9 cellular contexts compared by ENCODE assay signal in genomic region chr2:148642891-148643416, GRCh38. TPM values are rescaled to one million over a fixed set of nuclear protein-coding genes. Genes with fewer than 3 reads are reported as not detected.
DNase-seq lines count a peak whose midpoint lies in the region; ATAC-seq, FAIRE-seq and TF ChIP-seq lines count a peak whose summit lies in the region.
"Had no signal": no experiment of that assay in that cellular context is flagged by ENCODE, and none has a peak within 500 bp of the region (broad histone marks: within the 10 kb centered on the region; RNA-seq: fewer than 3 reads in every experiment).

No MANE protein-coding gene starts in this region.

- H3K9me3 ChIP-seq in Caco-2 (no peaks in the 10 kb centered on the region), astrocyte (ENCODE audit: insufficient read depth, low read depth, low read length) (no peaks in the 10 kb centered on the region), right cardiac atrium (ENCODE audit: control insufficient read depth, low read length) (no peaks in the 10 kb centered on the region)

- POLR2A ChIA-PET in Caco-2 (lab: Charles Lee) = no interaction called here

- H3K4me1 ChIP-seq in Caco-2 = no peaks in the 10 kb centered on the region
- peaks cover 8% of the 10 kb centered on the region for H3K4me1 ChIP-seq in astrocyte (ENCODE audit: insufficient read depth, low read length)
- no peaks in the 10 kb centered on the region for H3K4me1 ChIP-seq in right cardiac atrium (ENCODE audit: control insufficient read depth, insufficient read depth, low read length)

- no peak for TF ChIP-seq CTCF in Caco-2 (IDR thresholded peaks at IDR 0.05; ENCODE audit: insufficient read depth in 1 of 2, low read depth in 1 of 2, low read length in 1 of 2, severe bottlenecking in 1 of 2, unreplicated experiment in 1 of 2)
- TF ChIP-seq CTCF in astrocyte (IDR thresholded peaks at IDR 0.05; ENCODE audit: insufficient read depth, low read depth, low read length) = no peak

- H3K36me3 Mint-ChIP-seq in Caco-2 (ENCODE audit: insufficient read depth, unreplicated experiment) = peaks cover 16% of the 10 kb centered on the region
- no peaks in the 10 kb centered on the region for H3K36me3 Mint-ChIP-seq in astrocyte (ENCODE audit: low read depth, unreplicated experiment)
- H3K36me3 Mint-ChIP-seq in naive B cell = peaks cover 0 to 7% of the 10 kb centered on the region in 2 donors

- no peak overlapping the region for H3K27ac Mint-ChIP-seq in Caco-2 (ENCODE audit: unreplicated experiment)
- H3K27ac Mint-ChIP-seq in astrocyte (ENCODE audit: unreplicated experiment) = no peak overlapping the region
- H3K27ac Mint-ChIP-seq in naive B cell = peak overlapping the region in 1 of 6 donors; percentile 98

- no peak overlapping the region for H2AFZ ChIP-seq in astrocyte (ENCODE audit: low read depth, low read length)

- H3K9me3 Mint-ChIP-seq in Caco-2 (ENCODE audit: unreplicated experiment) (no peaks in the 10 kb centered on the region), astrocyte (ENCODE audit: unreplicated experiment) (no peaks in the 10 kb centered on the region), naive B cell (no peaks in the 10 kb centered on the region)

- DNase-seq in Caco-2 (no peak), M059J (ENCODE audit: low read depth) (peak; percentile 47), astrocyte (ENCODE audit: low read depth) (peak; percentile 49), naive B cell (no peak), GM19239 (ENCODE audit: insufficient read length, low spot score) (no peak), right cardiac atrium (no peak), activated gamma-delta T cell treated with Interleukin-2 at 50 U/mL for 16 hours (no peak)

- CTCF ChIA-PET in Caco-2 (lab: Charles Lee) = interaction anchor here (0.6 kb wide), 1 partner anchor 256 kb away, joined by 3 read pairs; no protein-coding TSS in a partner anchor

- BruUV-seq in Caco-2 (replicated peaks; lab: Mats Ljungman, UMichigan) = no TSS peak

- intact Hi-C loops in Caco-2 (cut with micrococcal nuclease; ENCODE audit: unreplicated experiment) = loop anchor here (5.0 to 10.0 kb wide), 3 partner anchors 76 to 718 kb away; partner anchors contain the start of genes MBD5 and ORC4
- intact Hi-C loops in right cardiac atrium (cut with DNase I) = loop anchor here in 2 of 4 donors (10.0 kb wide), 2 partner anchors 132 to 352 kb away; no protein-coding TSS in a partner anchor

- WGBS in right cardiac atrium = 53% methylated on average over 3 of the region's 3 CpGs

- FAIRE-seq in astrocyte (lab: Jason Lieb, UNC) (no peak), GM19239 (lab: Jason Lieb, UNC) (no peak)
- FAIRE-seq: colon had no signal

- H3K4me3 Mint-ChIP-seq in Caco-2 (ENCODE audit: unreplicated experiment) = peak overlapping the region; percentile 97
- peak overlapping the region; percentile 77 for H3K4me3 Mint-ChIP-seq in astrocyte (ENCODE audit: unreplicated experiment)
- peak overlapping the region; percentile 69 to 98 (median 95) for H3K4me3 Mint-ChIP-seq in naive B cell

- H3K27me3 Mint-ChIP-seq in Caco-2 (ENCODE audit: insufficient read depth, unreplicated experiment) (no peaks in the 10 kb centered on the region), astrocyte (ENCODE audit: low read depth, unreplicated experiment) (no peaks in the 10 kb centered on the region), naive B cell (peaks cover 0 to 6% (median 4%) of the 10 kb centered on the region in 3 donors)

- H3K36me3 ChIP-seq in Caco-2 (ENCODE audit: control insufficient read depth, insufficient read depth, low read length) (no peaks in the 10 kb centered on the region), astrocyte (ENCODE audit: insufficient read depth, low read length) (no peaks in the 10 kb centered on the region)

- H3K4me2 ChIP-seq in astrocyte (ENCODE audit: low read length) = peak overlapping the region; percentile 15

- H3K27me3 ChIP-seq in Caco-2 (replicated peaks; ENCODE audit: control insufficient read depth, insufficient read depth, low read length) = no peaks in the 10 kb centered on the region
- H3K27me3 ChIP-seq in astrocyte (ENCODE audit: insufficient read depth, low read length) = peaks cover 2% of the 10 kb centered on the region
- H3K27me3 ChIP-seq in right cardiac atrium (ENCODE audit: control insufficient read depth, insufficient read depth) = no peaks in the 10 kb centered on the region

- H3K4me3 ChIP-seq in Caco-2 (ENCODE audit: low read depth, low read length) (no peak overlapping the region), astrocyte (ENCODE audit: insufficient read depth, low read depth, low read length) (no peak overlapping the region), right cardiac atrium (ENCODE audit: low read length) (no peak overlapping the region)

- H3K9ac ChIP-seq in astrocyte (ENCODE audit: low read length) = no peak overlapping the region

- peaks cover 24% of the 10 kb centered on the region for H4K20me1 ChIP-seq in astrocyte (ENCODE audit: insufficient read depth, low read length)

- peaks cover 27% of the 10 kb centered on the region for H3K79me2 ChIP-seq in astrocyte (ENCODE audit: insufficient read depth, low read length)

- H3K27ac ChIP-seq in astrocyte (ENCODE audit: low read depth, low read length) (no peak overlapping the region), right cardiac atrium (ENCODE audit: low read length) (no peak overlapping the region)

- H3K4me1 Mint-ChIP-seq in Caco-2 (ENCODE audit: low read depth, unreplicated experiment) = peaks cover 13% of the 10 kb centered on the region
- peaks cover 13% of the 10 kb centered on the region for H3K4me1 Mint-ChIP-seq in astrocyte (ENCODE audit: low read depth, unreplicated experiment)
- H3K4me1 Mint-ChIP-seq in naive B cell = peaks cover 18 to 29% (median 26%) of the 10 kb centered on the region in 3 donors

- ATAC-seq in naive B cell (ENCODE audit: low read depth in 2 of 2) = no peak
- no peak for ATAC-seq in right cardiac atrium
- no peak for ATAC-seq in HG03571 (IDR thresholded peaks at IDR 0.05; ENCODE audit: unreplicated experiment)

RNA-seq across cellular contexts. Expression of gene EPC2, which starts 1.6 kb away (rescaled TPM):
- total RNA-seq in Caco-2 (2022) (27.7 and 32.0 TPM in 2 replicates), astrocyte (22.8 and 24.8 TPM in 2 replicates), right cardiac atrium (10 to 100 TPM; 23.5 to 27.8 (median 26.8) TPM)
- total RNA-seq in M059J (2014; rRNA removed; shearing (Covaris generic)) = 8.2 and 14.6 TPM in 2 replicates
- polyA plus RNA-seq in naive B cell (ENCODE audit: low read depth in 6 of 6) (1 to 10 TPM; 2.2 to 4.4 (median 3.6) TPM), right cardiac atrium (9.9 TPM)

Comparison
In these comparisons a context has a peak if more than half of its experiments do, and no peak if none do; other contexts are left out.
1. DNase-seq: peak in M059J (single experiment) and astrocyte (single experiment); none in Caco-2 (0 of 2), naive B cell (single experiment), GM19239 (single experiment), right cardiac atrium (0 of 3) and activated gamma-delta T cell treated with Interleukin-2 at 50 U/mL for 16 hours (single experiment).
2. Peak in every context shown above with its lines, with median percentiles within 50 percentile points of each other: H3K4me3 Mint-ChIP-seq.